Comparison of ENCODE assay signal across 23 cellular contexts in the genomic region with DNA sequence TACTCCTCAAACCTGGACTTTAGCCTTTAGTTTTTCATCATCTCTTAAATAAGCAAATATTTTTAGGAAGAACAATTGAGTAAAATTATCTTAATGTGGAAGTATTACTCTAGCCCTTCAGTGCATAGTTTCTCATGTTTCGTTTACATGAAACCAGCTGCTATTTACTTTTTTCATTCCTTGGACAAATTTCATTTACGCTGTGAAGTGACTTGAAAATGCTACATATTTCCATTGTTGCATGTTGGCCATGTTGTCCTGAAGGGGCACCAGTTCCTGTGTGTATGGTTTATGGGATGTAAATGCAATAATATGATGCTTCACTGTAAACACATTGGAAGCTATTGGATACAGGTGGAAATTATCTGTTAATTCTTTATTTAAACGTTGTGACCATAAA. TPM values are rescaled to one million over a fixed set of nuclear protein-coding genes. Genes with fewer than 3 reads are reported as not detected.
DNase-seq lines count a peak whose midpoint lies in the region; ATAC-seq, FAIRE-seq and TF ChIP-seq lines count a peak whose summit lies in the region.
"Had no signal": no experiment of that assay in that cellular context is flagged by ENCODE, and none has a peak within 500 bp of the region (broad histone marks: within the 10 kb centered on the region; RNA-seq: fewer than 3 reads in every experiment).

No MANE protein-coding gene starts in this region.

- H3K4me1 ChIP-seq in SK-N-SH (ENCODE audit: control insufficient read depth in 1 of 2, insufficient read depth in 2 of 2, low read depth in 1 of 2, low read length in 1 of 2) (no peaks in the 10 kb centered on the region), SJCRH30 (peaks cover 32% of the 10 kb centered on the region)
- H3K4me1 ChIP-seq: BE2C had no signal

- no peak for TF ChIP-seq CTCF in SK-N-SH (IDR thresholded peaks at IDR 0.05)

- H3K27me3 ChIP-seq in SK-N-SH (ENCODE audit: insufficient read depth), result no peaks in the 10 kb centered on the region
- no peaks in the 10 kb centered on the region for H3K27me3 ChIP-seq in SJCRH30
- H3K27me3 ChIP-seq: BE2C, Peyer's patch had no signal

- H3K27ac ChIP-seq in SK-N-SH (ENCODE audit: low read depth in 2 of 2, low read length in 1 of 2), result peak overlapping the region in 1 of 2 experiments; percentile 27; a peak in 1 of 4 replicates
- H3K27ac ChIP-seq in SJCRH30, result peak overlapping the region; percentile 98
- H3K27ac ChIP-seq: HL-60, KMS-11, Peyer's patch had no signal

- no peaks in the 10 kb centered on the region for H3K9me2 ChIP-seq in SK-N-SH

- no peak overlapping the region for H2AFZ ChIP-seq in SK-N-SH (ENCODE audit: low read depth)

- TF ChIP-seq RAD21 in SK-N-SH (IDR thresholded peaks at IDR 0.05; ENCODE audit: low read length), result no peak

- ATAC-seq in SK-N-SH treated with all-trans-retinoic acid at 6 μM for 48 hours, result peak; percentile 20; the same call in 2 of the 3 replicates
- no peak for ATAC-seq in HG03442 (IDR thresholded peaks at IDR 0.05; ENCODE audit: unreplicated experiment)
- ATAC-seq: GM12878 had no signal

- WGBS in SK-N-SH (ENCODE audit: low lambda C conversion rate), result 84% methylated on average over 3 of the region's 3 CpGs

- no peak for FAIRE-seq in frontal cortex (lab: Jason Lieb, UNC)
- FAIRE-seq: D721Med, GM12878 had no signal

- H3K4me3 ChIP-seq in SK-N-SH (ENCODE audit: low read depth in 2 of 2, low read length in 1 of 2) (no peak overlapping the region), SJCRH30 (no peak overlapping the region)
- H3K4me3 ChIP-seq: GM12878, Peyer's patch had no signal

- no peak overlapping the region for H3K4me2 ChIP-seq in SK-N-SH
- H3K4me2 ChIP-seq: KMS-11 had no signal

- no peak for TF ChIP-seq EP300 in SK-N-SH (IDR thresholded peaks at IDR 0.05; ENCODE audit: borderline replicate concordance in 1 of 2, low read depth in 1 of 2, low read length in 1 of 2)

- H3K79me2 ChIP-seq in SK-N-SH (ENCODE audit: insufficient read depth), result no peaks in the 10 kb centered on the region

- POLR2A ChIA-PET in SK-N-SH (lab: Yijun Ruan, JAX), result no interaction called here

- H4K20me1 ChIP-seq in SK-N-SH (ENCODE audit: insufficient read depth), result no peaks in the 10 kb centered on the region

- H3K36me3 ChIP-seq in SK-N-SH (replicated peaks in 1 of 2; ENCODE audit: control insufficient read depth in 1 of 2, insufficient read depth in 2 of 2, low read length in 1 of 2) (peaks cover 0 to 4% of the 10 kb centered on the region in 2 experiments), SJCRH30 (no peaks in the 10 kb centered on the region)
- H3K36me3 ChIP-seq: BE2C, Peyer's patch had no signal

- DNase-seq in SK-N-SH (no peak), SJCRH30 (peak in 1 of 2 experiments; percentile 47), fibroblast of peridontal ligament (ENCODE audit: extremely low read depth) (peak; percentile 76), frontal cortex (ENCODE audit: low spot score in 2 of 2) (no peak), NCI-H2081 (lab: John Stamatoyannopoulos, UW) (no peak)
- DNase-seq: BE2C, DMS79, H7, HFFc6, NCI-H1092 treated with DMSO at 0.1 percent for 48 hours, NCI-H1436 treated with DMSO at 0.1 percent for 48 hours, NCI-H1930, NCI-H2171, NCI-H345, NCI-H524, NCI-H82, Peyer's patch had no signal

- peaks cover 17% of the 10 kb centered on the region for H3F3A ChIP-seq in SK-N-SH (replicated peaks; ENCODE audit: insufficient read depth)

- H3K9me3 ChIP-seq in SK-N-SH (no peaks in the 10 kb centered on the region), SJCRH30 (replicated peaks) (no peaks in the 10 kb centered on the region)
- H3K9me3 ChIP-seq: BE2C, Peyer's patch had no signal

- no peak overlapping the region for H3K9ac ChIP-seq in SK-N-SH
- H3K9ac ChIP-seq: KMS-11 had no signal

- CTCF ChIA-PET in SK-N-SH (lab: Yijun Ruan, JAX), result interaction anchor here (1.2 to 3.6 kb wide), 4 partner anchors 17 to 551 kb away, joined by 3 to 26 read pairs (median 6); no protein-coding TSS in a partner anchor

TF ChIP-seq in SK-N-SH treated with all-trans-retinoic acid at 6 μM for 48 hours, 23 proteins besides CTCF, POLR2A, EP300 and RAD21:
- no peak for TF ChIP-seq PPARA (CRISPR knock-in tag; IDR thresholded peaks at IDR 0.05; ENCODE audit: borderline replicate concordance)
- TF ChIP-seq ISL1 (CRISPR knock-in tag; IDR thresholded peaks at IDR 0.05), result no peak
- TF ChIP-seq TCF4 (CRISPR knock-in tag; IDR thresholded peaks at IDR 0.05; ENCODE audit: borderline replicate concordance), result no peak
- TF ChIP-seq POU6F1 (CRISPR knock-in tag; IDR thresholded peaks at IDR 0.05; ENCODE audit: borderline replicate concordance, low read depth), result no peak
- no peak for TF ChIP-seq RARB (CRISPR knock-in tag; IDR thresholded peaks at IDR 0.05)
- no peak for TF ChIP-seq GLIS3 (CRISPR knock-in tag; IDR thresholded peaks at IDR 0.05)
- TF ChIP-seq ZNF565 (CRISPR knock-in tag; conservative IDR thresholded peaks at IDR 0.05; ENCODE audit: low read depth), result no peak
TF ChIP-seq in SK-N-SH treated with all-trans-retinoic acid at 6 μM for 48 hours: peak in this region for 0.

TF ChIP-seq in SK-N-SH, 30 proteins besides CTCF, POLR2A, EP300 and RAD21:
- TF ChIP-seq NFIC (IDR thresholded peaks at IDR 0.05; ENCODE audit: borderline replicate concordance), result no peak
- TF ChIP-seq, protein P1, sequence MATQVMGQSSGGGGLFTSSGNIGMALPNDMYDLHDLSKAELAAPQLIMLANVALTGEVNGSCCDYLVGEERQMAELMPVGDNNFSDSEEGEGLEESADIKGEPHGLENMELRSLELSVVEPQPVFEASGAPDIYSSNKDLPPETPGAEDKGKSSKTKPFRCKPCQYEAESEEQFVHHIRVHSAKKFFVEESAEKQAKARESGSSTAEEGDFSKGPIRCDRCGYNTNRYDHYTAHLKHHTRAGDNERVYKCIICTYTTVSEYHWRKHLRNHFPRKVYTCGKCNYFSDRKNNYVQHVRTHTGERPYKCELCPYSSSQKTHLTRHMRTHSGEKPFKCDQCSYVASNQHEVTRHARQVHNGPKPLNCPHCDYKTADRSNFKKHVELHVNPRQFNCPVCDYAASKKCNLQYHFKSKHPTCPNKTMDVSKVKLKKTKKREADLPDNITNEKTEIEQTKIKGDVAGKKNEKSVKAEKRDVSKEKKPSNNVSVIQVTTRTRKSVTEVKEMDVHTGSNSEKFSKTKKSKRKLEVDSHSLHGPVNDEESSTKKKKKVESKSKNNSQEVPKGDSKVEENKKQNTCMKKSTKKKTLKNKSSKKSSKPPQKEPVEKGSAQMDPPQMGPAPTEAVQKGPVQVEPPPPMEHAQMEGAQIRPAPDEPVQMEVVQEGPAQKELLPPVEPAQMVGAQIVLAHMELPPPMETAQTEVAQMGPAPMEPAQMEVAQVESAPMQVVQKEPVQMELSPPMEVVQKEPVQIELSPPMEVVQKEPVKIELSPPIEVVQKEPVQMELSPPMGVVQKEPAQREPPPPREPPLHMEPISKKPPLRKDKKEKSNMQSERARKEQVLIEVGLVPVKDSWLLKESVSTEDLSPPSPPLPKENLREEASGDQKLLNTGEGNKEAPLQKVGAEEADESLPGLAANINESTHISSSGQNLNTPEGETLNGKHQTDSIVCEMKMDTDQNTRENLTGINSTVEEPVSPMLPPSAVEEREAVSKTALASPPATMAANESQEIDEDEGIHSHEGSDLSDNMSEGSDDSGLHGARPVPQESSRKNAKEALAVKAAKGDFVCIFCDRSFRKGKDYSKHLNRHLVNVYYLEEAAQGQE (IDR thresholded peaks at IDR 0.05; ENCODE audit: low read depth, low read length), result no peak
- TF ChIP-seq FOSL2 (IDR thresholded peaks at IDR 0.05; ENCODE audit: borderline replicate concordance, low read depth), result no peak
- no peak for TF ChIP-seq GATA2 (CRISPR knock-in tag; IDR thresholded peaks at IDR 0.05)
- no peak for TF ChIP-seq JUND (IDR thresholded peaks at IDR 0.05)
- no peak for TF ChIP-seq MXI1 (IDR thresholded peaks at IDR 0.05; ENCODE audit: low read depth, low read length)
- no peak for TF ChIP-seq YY1 (IDR thresholded peaks at IDR 0.05; ENCODE audit: low read depth)
- TF ChIP-seq, protein P2, sequence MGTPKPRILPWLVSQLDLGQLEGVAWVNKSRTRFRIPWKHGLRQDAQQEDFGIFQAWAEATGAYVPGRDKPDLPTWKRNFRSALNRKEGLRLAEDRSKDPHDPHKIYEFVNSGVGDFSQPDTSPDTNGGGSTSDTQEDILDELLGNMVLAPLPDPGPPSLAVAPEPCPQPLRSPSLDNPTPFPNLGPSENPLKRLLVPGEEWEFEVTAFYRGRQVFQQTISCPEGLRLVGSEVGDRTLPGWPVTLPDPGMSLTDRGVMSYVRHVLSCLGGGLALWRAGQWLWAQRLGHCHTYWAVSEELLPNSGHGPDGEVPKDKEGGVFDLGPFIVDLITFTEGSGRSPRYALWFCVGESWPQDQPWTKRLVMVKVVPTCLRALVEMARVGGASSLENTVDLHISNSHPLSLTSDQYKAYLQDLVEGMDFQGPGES (IDR thresholded peaks at IDR 0.05; ENCODE audit: low read depth, low read length), result no peak
- no peak for TF ChIP-seq TAF1 (IDR thresholded peaks at IDR 0.05; ENCODE audit: borderline replicate concordance, low read depth, low read length)
- TF ChIP-seq, protein P3, sequence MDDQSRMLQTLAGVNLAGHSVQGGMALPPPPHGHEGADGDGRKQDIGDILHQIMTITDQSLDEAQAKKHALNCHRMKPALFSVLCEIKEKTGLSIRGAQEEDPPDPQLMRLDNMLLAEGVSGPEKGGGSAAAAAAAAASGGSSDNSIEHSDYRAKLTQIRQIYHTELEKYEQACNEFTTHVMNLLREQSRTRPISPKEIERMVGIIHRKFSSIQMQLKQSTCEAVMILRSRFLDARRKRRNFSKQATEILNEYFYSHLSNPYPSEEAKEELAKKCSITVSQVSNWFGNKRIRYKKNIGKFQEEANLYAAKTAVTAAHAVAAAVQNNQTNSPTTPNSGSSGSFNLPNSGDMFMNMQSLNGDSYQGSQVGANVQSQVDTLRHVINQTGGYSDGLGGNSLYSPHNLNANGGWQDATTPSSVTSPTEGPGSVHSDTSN (IDR thresholded peaks at IDR 0.05), result no peak

RNA-seq across cellular contexts. Expression of gene SLC25A26, which starts 49.9 kb away (rescaled TPM):
- 31.8 and 36.3 TPM in 2 replicates for polyA plus RNA-seq in SK-N-SH (2012; rRNA removed)
- polyA plus RNA-seq in SK-N-SH (2012; cell fraction: cytosol; rRNA removed), result 37.1 and 43.9 TPM in 2 replicates
- polyA plus RNA-seq in SK-N-SH (2012; cell fraction: nucleus; rRNA removed), result 16.3 and 17.5 TPM in 2 replicates
- 16.7 and 18.4 TPM in 2 replicates for total RNA-seq in SJCRH30 (2014; rRNA removed; shearing (Covaris generic))
- total RNA-seq in frontal cortex, result 22.0 TPM
